15 cellular contexts compared by ENCODE assay signal in genomic region chr16:30889721-30890120, GRCh38.
"Had no signal": no experiment of that assay in that cellular context is flagged by ENCODE, and none has a peak within 500 bp of the region (broad histone marks: within the 10 kb centered on the region; RNA-seq: fewer than 3 reads in every experiment).

No MANE protein-coding gene starts in this region.

- H3K36me3 Mint-ChIP-seq: natural killer cell had no signal

- H3K27me3 ChIP-seq: body of pancreas, SJSA1, transverse colon had no signal

- H3K27me3 Mint-ChIP-seq: activated CD8-positive, alpha-beta memory T cell treated with anti-CD3 and anti-CD28 coated beads, Interleukin-2, amount 10 ng/mL, durations not matched to agents 7 days and 5 days; activated T-cell treated with anti-CD3 and anti-CD28 coated beads, Interleukin-2, amount 50 U/mL, for 24 hours had no signal

- H3K4me3 ChIP-seq: body of pancreas, SJSA1, skin epidermis, transverse colon had no signal

- H3K9me3 Mint-ChIP-seq: activated T-cell treated with anti-CD3 and anti-CD28 coated beads, Interleukin-2, amount 50 U/mL, for 24 hours; natural killer cell had no signal

- H3K9me3 ChIP-seq: body of pancreas, SJSA1, transverse colon had no signal

- H3K27ac Mint-ChIP-seq: activated CD8-positive, alpha-beta memory T cell treated with anti-CD3 and anti-CD28 coated beads, Interleukin-2, amount 10 ng/mL, durations not matched to agents 7 days and 5 days; activated T-cell treated with anti-CD3 and anti-CD28 coated beads, Interleukin-2, amount 50 U/mL, for 24 hours had no signal

- ATAC-seq: activated CD4-positive, CD25-positive, alpha-beta regulatory T cell treated with anti-CD3 and anti-CD28 coated beads, Interleukin-2, amount 50 U/mL, for 24 hours; activated CD8-positive, alpha-beta memory T cell treated with anti-CD3 and anti-CD28 coated beads, Interleukin-2, amount 10 ng/mL, durations not matched to agents 7 days and 5 days; body of pancreas; esophagus mucosa; left colon; natural killer cell had no signal

- H3K27ac ChIP-seq: body of pancreas, SJSA1, skin epidermis, transverse colon had no signal

- H3K4me3 Mint-ChIP-seq: activated CD8-positive, alpha-beta memory T cell treated with anti-CD3 and anti-CD28 coated beads, Interleukin-2, amount 10 ng/mL, durations not matched to agents 7 days and 5 days; activated T-cell treated with anti-CD3 and anti-CD28 coated beads, Interleukin-2, amount 50 U/mL, for 24 hours; natural killer cell had no signal

- DNase-seq: activated CD4-positive, alpha-beta T cell treated with anti-CD3 and anti-CD28 coated beads, Interleukin-2, amount 50 U/mL, for 4 hours; activated CD8-positive, alpha-beta memory T cell treated with anti-CD3 and anti-CD28 coated beads, Interleukin-2, amount 10 ng/mL, durations not matched to agents 7 days and 5 days; activated T-cell treated with anti-CD3 and anti-CD28 coated beads, Interleukin-2, amount 50 U/mL, for 24 hours; body of pancreas; glutamatergic neuron; left colon; mammary epithelial cell; natural killer cell; retina; SW 1271; transverse colon had no signal
